20 cellular contexts compared by ENCODE assay signal in genomic region chr9:124015091-124015660, GRCh38. TPM values are rescaled to one million over a fixed set of nuclear protein-coding genes. Genes with fewer than 3 reads are reported as not detected.
DNase-seq lines count a peak whose midpoint lies in the region; ATAC-seq, FAIRE-seq and TF ChIP-seq lines count a peak whose summit lies in the region.
"Had no signal": no experiment of that assay in that cellular context is flagged by ENCODE, and none has a peak within 500 bp of the region (broad histone marks: within the 10 kb centered on the region; RNA-seq: fewer than 3 reads in every experiment).

No MANE protein-coding gene starts in this region.

- H2BK120ac ChIP-seq in H9 (ENCODE audit: low read depth, low read length, poor library complexity, severe bottlenecking): no peak overlapping the region

- peaks cover 31% of the 10 kb centered on the region for H3K4me1 ChIP-seq in CD4-positive, alpha-beta memory T cell (ENCODE audit: insufficient read depth, low read length)
- H3K4me1 ChIP-seq in H9 (ENCODE audit: insufficient read depth, low read length) (no peaks in the 10 kb centered on the region), kidney (ENCODE audit: control insufficient read depth in 1 of 2, insufficient read depth in 1 of 2, low read depth in 1 of 2, low read length in 2 of 2) (peaks cover 0 to 10% of the 10 kb centered on the region in 2 donors)
- H3K4me1 ChIP-seq: foreskin keratinocyte had no signal

- WGBS in H9 (ENCODE audit: extremely low coverage, insufficient read length, low lambda C conversion rate): no CpG with 5 or more reads among the region's 52 CpGs

- intact Hi-C loops in CD4-positive, alpha-beta memory T cell (cut with micrococcal nuclease): no loop called here
- intact Hi-C loops in kidney (cut with DNase I): no loop called here

- H3K27me3 Mint-ChIP-seq in CD4-positive, alpha-beta memory T cell: peaks cover 44 to 46% of the 10 kb centered on the region in 2 donors
- H3K27me3 Mint-ChIP-seq in H9 (ENCODE audit: low read depth): peaks cover 97% of the 10 kb centered on the region
- peaks cover 74% of the 10 kb centered on the region for H3K27me3 Mint-ChIP-seq in central memory CD8-positive, alpha-beta T cell
- peaks cover 31 to 82% (median 49%) of the 10 kb centered on the region in 5 donors for H3K27me3 Mint-ChIP-seq in naive thymus-derived CD8-positive, alpha-beta T cell

- no peak overlapping the region for H4K8ac ChIP-seq in H9 (replicated peaks; ENCODE audit: insufficient read length, low read depth, low read length)

- no peak overlapping the region for H2BK5ac ChIP-seq in H9 (ENCODE audit: insufficient read length, low read length)

- H3K4me2 ChIP-seq in H9 (ENCODE audit: insufficient read depth, insufficient read length, low read length): peak overlapping the region; percentile 0

- no peak overlapping the region for H3K23ac ChIP-seq in H9 (ENCODE audit: insufficient read length, low read depth, low read length)

- H3K9me3 Mint-ChIP-seq in CD4-positive, alpha-beta memory T cell: peaks cover 0 to 5% (median 0%) of the 10 kb centered on the region in 8 donors
- peaks cover 0 to 2% of the 10 kb centered on the region in 2 experiments; a peak in 1 of 5 replicates for H3K9me3 Mint-ChIP-seq in H9
- no peaks in the 10 kb centered on the region for H3K9me3 Mint-ChIP-seq in central memory CD8-positive, alpha-beta T cell
- H3K9me3 Mint-ChIP-seq in naive thymus-derived CD8-positive, alpha-beta T cell: peaks cover 0 to 4% (median 0%) of the 10 kb centered on the region in 9 donors
- H3K9me3 Mint-ChIP-seq: activated naive CD4-positive, alpha-beta T cell treated with anti-CD3 and anti-CD28 coated beads for 36 hours had no signal

- no peak overlapping the region for H4K5ac ChIP-seq in H9 (ENCODE audit: insufficient read length, low read depth, low read length)

- H2BK12ac ChIP-seq in H9 (ENCODE audit: insufficient read length, low read depth, low read length): no peak overlapping the region

- no peaks in the 10 kb centered on the region for H3K79me2 ChIP-seq in H9 (ENCODE audit: insufficient read depth, low read length)

- ATAC-seq in central memory CD8-positive, alpha-beta T cell (replicated peaks; ENCODE audit: extremely low read depth, poor library complexity, severe bottlenecking): no peak
- ATAC-seq in naive thymus-derived CD8-positive, alpha-beta T cell: no peak
- no peak for ATAC-seq in HG03354 (IDR thresholded peaks at IDR 0.05; ENCODE audit: poor library complexity, severe bottlenecking, unreplicated experiment)
- ATAC-seq: foreskin keratinocyte, pancreas had no signal

- H3K27ac Mint-ChIP-seq in CD4-positive, alpha-beta memory T cell: no peak overlapping the region
- H3K27ac Mint-ChIP-seq in H9: no peak overlapping the region
- no peak overlapping the region for H3K27ac Mint-ChIP-seq in central memory CD8-positive, alpha-beta T cell (ENCODE audit: low read depth)
- no peak overlapping the region for H3K27ac Mint-ChIP-seq in naive thymus-derived CD8-positive, alpha-beta T cell
- H3K27ac Mint-ChIP-seq: activated naive CD4-positive, alpha-beta T cell treated with anti-CD3 and anti-CD28 coated beads for 36 hours had no signal

- H3K79me1 ChIP-seq in H9 (ENCODE audit: insufficient read depth, low read depth, low read length, poor library complexity, severe bottlenecking): no peaks in the 10 kb centered on the region

- H3K9ac ChIP-seq in H9 (ENCODE audit: extremely low read depth, insufficient read length, low read length) (no peak overlapping the region), kidney (ENCODE audit: low read length in 2 of 2) (no peak overlapping the region)
- H3K9ac ChIP-seq: BLaER1 treated with 17β-estradiol and CSF1 and Interleukin-3, amounts not matched to agents 10 nM and 100 nM had no signal

- no peak overlapping the region for H2BK20ac ChIP-seq in H9 (ENCODE audit: low read depth, low read length, poor library complexity, severe bottlenecking)

- POLR2A ChIA-PET in CD4-positive, alpha-beta memory T cell (lab: Charles Lee; ENCODE audit: partially characterized antibody): no interaction called here
- POLR2A ChIA-PET in naive thymus-derived CD8-positive, alpha-beta T cell (lab: Charles Lee): no interaction called here

- CTCF ChIA-PET in CD4-positive, alpha-beta memory T cell (lab: Charles Lee; ENCODE audit: partially characterized antibody): no interaction called here

- H3K4me1 Mint-ChIP-seq in CD4-positive, alpha-beta memory T cell: peaks cover 15 to 44% (median 29%) of the 10 kb centered on the region in 4 donors
- H3K4me1 Mint-ChIP-seq in H9: peaks cover 28 to 50% of the 10 kb centered on the region in 2 experiments
- peaks cover 20% of the 10 kb centered on the region for H3K4me1 Mint-ChIP-seq in central memory CD8-positive, alpha-beta T cell
- peaks cover 18 to 54% (median 41%) of the 10 kb centered on the region in 4 donors for H3K4me1 Mint-ChIP-seq in naive thymus-derived CD8-positive, alpha-beta T cell

- H4K91ac ChIP-seq in H9 (ENCODE audit: insufficient read length, low read depth, low read length): no peak overlapping the region

- TF ChIP-seq CTCF in H9 (conservative IDR thresholded peaks at IDR 0.05) (no peak), kidney (IDR thresholded peaks at IDR 0.05; ENCODE audit: borderline replicate concordance, extremely low read depth, insufficient read depth) (no peak)

- H3K27me3 ChIP-seq in CD4-positive, alpha-beta memory T cell (ENCODE audit: insufficient read depth, low read length): peaks cover 58% of the 10 kb centered on the region
- H3K27me3 ChIP-seq in H9 (ENCODE audit: insufficient read depth, low read length): peaks cover 72% of the 10 kb centered on the region

- DNase-seq in CD4-positive, alpha-beta memory T cell: no peak
- DNase-seq in H9: peak; percentile 71
- no peak for DNase-seq in central memory CD8-positive, alpha-beta T cell (ENCODE audit: low spot score in 2 of 2)
- DNase-seq in naive thymus-derived CD8-positive, alpha-beta T cell: peak in 1 of 10 donors; percentile 50
- DNase-seq in kidney: no peak
- DNase-seq in nucleus accumbens (lab: John Stamatoyannopoulos, UW): no peak
- DNase-seq in stimulated activated CD4-positive, alpha-beta T cell treated with anti-CD3 and anti-CD28 coated beads, Interleukin-4, amount 100 ng/mL, for 24 hours: no peak
- DNase-seq: activated naive CD4-positive, alpha-beta T cell treated with anti-CD3 and anti-CD28 coated beads for 36 hours; caudate nucleus; DND-41; foreskin keratinocyte; Kasumi-1; NCI-H146; NCI-H446 had no signal

- H3K36me3 ChIP-seq in CD4-positive, alpha-beta memory T cell (ENCODE audit: insufficient read depth, low read length): no peaks in the 10 kb centered on the region
- H3K36me3 ChIP-seq in kidney (ENCODE audit: control insufficient read depth in 1 of 2, insufficient read depth in 2 of 2, low read length in 2 of 2): no peaks in the 10 kb centered on the region
- H3K36me3 ChIP-seq: BLaER1 treated with 17β-estradiol and CSF1 and Interleukin-3, amounts not matched to agents 10 nM and 100 nM; pancreas had no signal

- no peak overlapping the region for H2AK5ac ChIP-seq in H9 (ENCODE audit: insufficient read length, low read length)

- H2BK15ac ChIP-seq in H9 (ENCODE audit: low read depth, low read length): no peak overlapping the region

- no peak overlapping the region for H3K18ac ChIP-seq in H9 (ENCODE audit: insufficient read length, low read depth, low read length)

- H3K4me3 Mint-ChIP-seq in CD4-positive, alpha-beta memory T cell: peak overlapping the region in 7 of 8 donors; percentile 10 to 73 (median 52)
- H3K4me3 Mint-ChIP-seq in H9: peak overlapping the region in 1 of 2 experiments; percentile 77; a peak in 4 of 5 replicates
- H3K4me3 Mint-ChIP-seq in central memory CD8-positive, alpha-beta T cell: peak overlapping the region; percentile 48
- peak overlapping the region in 8 of 10 donors; percentile 19 to 80 (median 62) for H3K4me3 Mint-ChIP-seq in naive thymus-derived CD8-positive, alpha-beta T cell
- H3K4me3 Mint-ChIP-seq: activated naive CD4-positive, alpha-beta T cell treated with anti-CD3 and anti-CD28 coated beads for 36 hours had no signal

- no peak overlapping the region for H2AFZ ChIP-seq in H9 (ENCODE audit: low read length)

- H3K14ac ChIP-seq in H9 (ENCODE audit: insufficient read depth, low read length): no peak overlapping the region

- no peak overlapping the region for H3K56ac ChIP-seq in H9 (ENCODE audit: insufficient read length, low read depth, low read length)

- FAIRE-seq in kidney (lab: Jason Lieb, UNC): no peak
- FAIRE-seq: endometrium, pancreas had no signal

- peaks cover 0 to 2% of the 10 kb centered on the region in 2 donors for H3K36me3 Mint-ChIP-seq in CD4-positive, alpha-beta memory T cell
- no peaks in the 10 kb centered on the region; a peak in 3 of 7 replicates for H3K36me3 Mint-ChIP-seq in H9 (ENCODE audit: insufficient read depth in 1 of 3, low read depth in 3 of 3)
- H3K36me3 Mint-ChIP-seq in central memory CD8-positive, alpha-beta T cell (ENCODE audit: insufficient read depth): peaks cover 11% of the 10 kb centered on the region
- H3K36me3 Mint-ChIP-seq in naive thymus-derived CD8-positive, alpha-beta T cell: peaks cover 0 to 11% (median 3%) of the 10 kb centered on the region in 3 donors

- H3K4ac ChIP-seq in H9 (ENCODE audit: low read depth, low read length): no peak overlapping the region

- H3T11ph ChIP-seq in H9 (ENCODE audit: low read length): no peak overlapping the region

- H3K27ac ChIP-seq in CD4-positive, alpha-beta memory T cell (ENCODE audit: low read depth, low read length): no peak overlapping the region
- H3K27ac ChIP-seq in H9 (ENCODE audit: insufficient read length, low read depth, low read length) (no peak overlapping the region), kidney (ENCODE audit: low read depth in 2 of 2, low read length in 2 of 2) (no peak overlapping the region)
- H3K27ac ChIP-seq: BLaER1 treated with 17β-estradiol and CSF1 and Interleukin-3, amounts not matched to agents 10 nM and 100 nM; foreskin keratinocyte; pancreas had no signal

- H3K9me3 ChIP-seq in CD4-positive, alpha-beta memory T cell (ENCODE audit: control insufficient read depth in 1 of 2, low read length in 2 of 2): no peaks in the 10 kb centered on the region
- H3K9me3 ChIP-seq in H9 (ENCODE audit: control insufficient read depth, low read depth, low read length) (no peaks in the 10 kb centered on the region), kidney (ENCODE audit: control insufficient read depth in 1 of 2, low read length in 2 of 2) (no peaks in the 10 kb centered on the region)
- H3K9me3 ChIP-seq: HAP-1, pancreas had no signal

- peaks cover 17% of the 10 kb centered on the region for H3K23me2 ChIP-seq in H9 (ENCODE audit: insufficient read length, low read depth, low read length, poor library complexity, severe bottlenecking)

- no peak overlapping the region for H3K4me3 ChIP-seq in CD4-positive, alpha-beta memory T cell (ENCODE audit: low read length in 2 of 2)
- no peak overlapping the region for H3K4me3 ChIP-seq in kidney (ENCODE audit: low read length in 2 of 2)
- H3K4me3 ChIP-seq: BLaER1 treated with 17β-estradiol and CSF1 and Interleukin-3, amounts not matched to agents 10 nM and 100 nM; HAP-1; pancreas had no signal

- H4K20me1 ChIP-seq in H9 (ENCODE audit: control insufficient read depth, insufficient read depth, insufficient read length): peaks cover 3% of the 10 kb centered on the region

RNA-seq across cellular contexts. Expression of gene LHX2, which starts 3.6 kb away (rescaled TPM):
- total RNA-seq in CD4-positive, alpha-beta memory T cell: not detected
- not detected for polyA plus RNA-seq in CD4-positive, alpha-beta memory T cell
- total RNA-seq in H9 (2021) (not detected in 2 replicates), kidney (not detected)
- total RNA-seq in naive thymus-derived CD8-positive, alpha-beta T cell: not detected
- not detected for polyA plus RNA-seq in naive thymus-derived CD8-positive, alpha-beta T cell
- not detected for polyA plus RNA-seq in kidney (ENCODE audit: insufficient read depth, low read depth, low replicate concordance)
- total RNA-seq: activated CD8-positive, alpha-beta memory T cell treated with anti-CD3 and anti-CD28 coated beads for 36 hours; activated naive CD4-positive, alpha-beta T cell treated with anti-CD3 and anti-CD28 coated beads for 36 hours; foreskin keratinocyte; pancreas had no signal
- polyA plus RNA-seq: foreskin keratinocyte, pancreas had no signal
